Comparison of ENCODE assay signal across 8 cellular contexts in genomic region chr1:40315239-40315794, GRCh38. TPM values are rescaled to one million over a fixed set of nuclear protein-coding genes. Genes with fewer than 3 reads are reported as not detected.
A peak's percentile ranks its signal among the peaks of the same experiment; 100 is the strongest.
DNase-seq lines count a peak whose midpoint lies in the region; ATAC-seq and TF ChIP-seq lines count a peak whose summit lies in the region.

No MANE protein-coding gene starts in this region.

- peak overlapping the region; percentile 85 for H3K4me2 ChIP-seq in OCI-LY1 (ENCODE audit: low read length)

- DNase-seq in HT-29 (ENCODE audit: low spot score) (peak; percentile 71), mucosa of gallbladder (ENCODE audit: low spot score) (peak; percentile 83), SW 1271 (lab: John Stamatoyannopoulos, UW) (no peak)
- peak; percentile 92 for DNase-seq in activated T-cell treated with anti-CD3 and anti-CD28 coated beads, Interleukin-2, amount 50 U/mL, for 1 hour
- DNase-seq in stimulated activated CD8-positive, alpha-beta memory T cell treated with anti-CD3 and anti-CD28 coated beads, Interleukin-2, amount 100 ng/mL, for 1 hour (ENCODE audit: low read depth in 2 of 2), result peak; percentile 67 to 68

- peaks cover 46% of the 10 kb centered on the region for H3K4me1 ChIP-seq in OCI-LY1 (ENCODE audit: insufficient read depth, low read length, severe bottlenecking)
- peaks cover 6 to 8% of the 10 kb centered on the region in 2 donors for H3K4me1 ChIP-seq in esophagus (ENCODE audit: control insufficient read depth in 2 of 2, insufficient read depth in 2 of 2, low read length in 1 of 2)

- H3K9ac ChIP-seq in OCI-LY1 (ENCODE audit: low read length), result peak overlapping the region; percentile 21; the same call in 1 of the 2 replicates

- H3F3A ChIP-seq in OCI-LY1 (ENCODE audit: insufficient read depth, low read length), result no peaks in the 10 kb centered on the region

- H3K4me3 ChIP-seq in OCI-LY1 (ENCODE audit: low read depth, low read length, poor library complexity, severe bottlenecking) (peak overlapping the region; percentile 59), esophagus (ENCODE audit: low read depth in 1 of 2, low read length in 2 of 2) (peak overlapping the region; percentile 28 to 37)

- TF ChIP-seq CTCF in OCI-LY1 (IDR thresholded peaks at IDR 0.05; ENCODE audit: low read length), result peak; percentile 82

- H3K9me3 ChIP-seq in OCI-LY1 (ENCODE audit: low read length), result no peaks in the 10 kb centered on the region
- no peaks in the 10 kb centered on the region for H3K9me3 ChIP-seq in esophagus (ENCODE audit: control insufficient read depth in 2 of 2, insufficient read depth in 1 of 2, low read depth in 1 of 2, low read length in 1 of 2)

- no peaks in the 10 kb centered on the region for H3K36me3 ChIP-seq in OCI-LY1 (ENCODE audit: insufficient read depth, low read length)
- H3K36me3 ChIP-seq in esophagus (ENCODE audit: control insufficient read depth in 2 of 2, insufficient read depth in 2 of 2, low read length in 1 of 2), result no peaks in the 10 kb centered on the region

- no peaks in the 10 kb centered on the region for H3K79me2 ChIP-seq in OCI-LY1 (ENCODE audit: insufficient read depth, low read length)

- 2 to 3% methylated on average over 41 to 42 of the region's 42 CpGs for WGBS in esophagus, 2 donors

- H4K20me1 ChIP-seq in OCI-LY1 (ENCODE audit: insufficient read depth, low read length), result no peaks in the 10 kb centered on the region

- ATAC-seq in GM18502 (IDR thresholded peaks at IDR 0.05; ENCODE audit: poor library complexity, unreplicated experiment), result peak; percentile 52

- no peaks in the 10 kb centered on the region for H3K9me2 ChIP-seq in OCI-LY1 (ENCODE audit: low read depth, low read length)

- H3K27ac ChIP-seq in OCI-LY1 (ENCODE audit: low read depth, low read length, poor library complexity, severe bottlenecking) (no peak overlapping the region), esophagus (ENCODE audit: low read depth in 2 of 2, low read length in 1 of 2) (no peak overlapping the region)

- H3K27me3 ChIP-seq in OCI-LY1 (ENCODE audit: insufficient read depth, low read length) (no peaks in the 10 kb centered on the region), esophagus (ENCODE audit: control insufficient read depth in 1 of 2, insufficient read depth in 2 of 2, low read length in 2 of 2) (no peaks in the 10 kb centered on the region)

- H2AFZ ChIP-seq in OCI-LY1 (ENCODE audit: low read length), result no peak overlapping the region

RNA-seq across cellular contexts. Expression of gene COL9A2, which starts 1.8 kb away (rescaled TPM):
- total RNA-seq in HT-29 (2014; rRNA removed; shearing (Covaris generic)), result 0.25 and 0.89 TPM in 2 replicates
- polyA plus RNA-seq in esophagus, result 1 to 10 TPM in 1 of 2 donors, under 1 TPM in 1; 0.54 to 1.3 TPM
- total RNA-seq in mucosa of gallbladder, result 8.3 TPM

RNA-seq across cellular contexts. Expression of gene ZMPSTE24, which starts 57.3 kb away (rescaled TPM):
- 29.8 and 41.2 TPM in 2 replicates for total RNA-seq in HT-29 (2014; rRNA removed; shearing (Covaris generic))
- polyA plus RNA-seq in esophagus, result 10 to 100 TPM; 14.4 to 18.7 TPM
- total RNA-seq in mucosa of gallbladder, result 64.8 TPM

RNA-seq across cellular contexts. Expression of gene SMAP2, which starts 58.2 kb away (rescaled TPM):
- 12.9 and 14.1 TPM in 2 replicates for total RNA-seq in HT-29 (2014; rRNA removed; shearing (Covaris generic))
- 10 to 100 TPM in 1 of 2 donors, 1 to 10 TPM in 1; 9.1 to 14.2 TPM for polyA plus RNA-seq in esophagus
- 47.6 TPM for total RNA-seq in mucosa of gallbladder

Comparison
In these comparisons a context has a peak if more than half of its experiments do, and no peak if none do; other contexts are left out.
1. DNase-seq: peak in HT-29 (single experiment), activated T-cell treated with anti-CD3 and anti-CD28 coated beads, Interleukin-2, amount 50 U/mL, for 1 hour (single experiment), mucosa of gallbladder (single experiment) and stimulated activated CD8-positive, alpha-beta memory T cell treated with anti-CD3 and anti-CD28 coated beads, Interleukin-2, amount 100 ng/mL, for 1 hour (2 of 2); none in SW 1271 (0 of 2).